ENCODE assay signal across 8 cellular contexts in the genomic region with DNA sequence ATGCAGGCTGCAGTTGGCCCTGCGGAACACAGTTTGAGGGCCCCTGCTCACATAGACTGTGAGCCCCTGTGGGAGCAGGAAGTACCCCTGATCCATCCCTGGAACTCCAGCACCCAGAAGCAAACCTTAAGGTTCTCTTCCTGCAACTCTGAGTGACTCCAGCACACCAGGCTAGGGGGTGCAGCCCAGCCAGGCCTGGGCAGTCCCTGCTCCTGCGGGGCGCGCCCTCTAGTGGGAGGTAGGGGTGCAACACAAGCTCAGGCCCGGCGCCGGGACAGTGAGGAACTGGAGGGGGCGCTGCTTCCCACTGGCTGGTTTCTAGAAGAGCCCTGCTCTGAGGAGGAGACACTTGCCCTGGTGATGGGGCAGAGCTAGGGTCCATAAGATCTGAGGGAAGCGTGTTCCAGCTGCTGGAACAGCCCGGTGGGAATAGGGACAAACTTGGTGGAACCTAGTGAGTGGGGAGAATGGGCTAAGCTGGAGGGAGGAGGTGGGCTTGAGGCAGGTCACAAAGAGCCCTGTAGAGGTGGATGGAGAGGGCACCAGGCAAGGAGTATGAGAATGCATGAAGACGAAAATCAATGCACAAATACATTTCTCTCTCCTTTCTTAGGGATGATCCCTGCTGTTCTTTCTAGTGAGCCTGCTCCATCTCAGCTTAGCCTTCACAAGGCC. TPM values are rescaled to one million over a fixed set of nuclear protein-coding genes. Genes with fewer than 3 reads are reported as not detected.
DNase-seq lines count a peak whose midpoint lies in the region; ATAC-seq and TF ChIP-seq lines count a peak whose summit lies in the region.

No MANE protein-coding gene starts in this region.

- DNase-seq in D341Med (ENCODE audit: low spot score), result peak; percentile 83
- DNase-seq in SHP77 treated with DMSO at 0.1 percent for 48 hours (lab: John Stamatoyannopoulos, UW), result peak; percentile 3
- DNase-seq in activated gamma-delta T cell treated with Interleukin-2 at 50 U/mL for 16 hours, result peak; percentile 39
- DNase-seq in heart right ventricle, result peak in 1 of 2 donors; percentile 54
- peak; percentile 33 to 49 for DNase-seq in stimulated activated CD4-positive, alpha-beta T cell treated with anti-CD3 and anti-CD28 coated beads, Interleukin-15, amount 100 ng/mL, for 48 hours (ENCODE audit: low read depth in 2 of 2)
- no peak for DNase-seq in occipital lobe (lab: John Stamatoyannopoulos, UW)

- H3K36me3 ChIP-seq in heart right ventricle, result peaks cover 0 to 49% (median 10%) of the 10 kb centered on the region in 9 donors

- no peaks in the 10 kb centered on the region for H3K27me3 ChIP-seq in heart right ventricle

- 67 to 86% methylated on average over 11 of the region's 11 CpGs for WGBS in heart right ventricle, 2 donors

- peaks cover 0 to 29% (median 11%) of the 10 kb centered on the region in 9 donors for H3K4me1 ChIP-seq in heart right ventricle

- TF ChIP-seq CTCF in heart right ventricle (IDR thresholded peaks at IDR 0.05), result peak; percentile 43 to 82 (median 64)

- H3K4me3 ChIP-seq in heart right ventricle, result no peak overlapping the region

- no peak overlapping the region for H3K27ac ChIP-seq in heart right ventricle

- intact Hi-C loops in heart right ventricle (cut with DNase I), result loop anchor here in 2 of 10 donors (10.0 kb wide), 1 partner anchor 165 kb away; the partner anchor contains the start of gene ZNF444 (in 2 of the 2)

- no peaks in the 10 kb centered on the region for H3K9me3 ChIP-seq in heart right ventricle

- ATAC-seq in HG03565 (IDR thresholded peaks at IDR 0.05; ENCODE audit: unreplicated experiment) (peak; percentile 40), heart right ventricle (peak in 2 of 8 donors; percentile 30 to 42), HG03159 (IDR thresholded peaks at IDR 0.05; ENCODE audit: unreplicated experiment) (no peak)

RNA-seq across cellular contexts. Expression of gene ZSCAN5A, which starts 5.0 kb away (rescaled TPM):
- total RNA-seq in heart right ventricle (10 to 100 TPM; 17.7 to 33.4 (median 21.4) TPM), occipital lobe (4.8 TPM)
- 10 to 100 TPM in 1 of 2 donors, 1 to 10 TPM in 1; 9.5 to 10.4 TPM for polyA plus RNA-seq in heart right ventricle

RNA-seq across cellular contexts. Expression of gene EDDM13, which starts 37.1 kb away (rescaled TPM):
- total RNA-seq in heart right ventricle (under 1 TPM in 3 of 10 donors, not detected in 7; 0.50 to 0.87 (median 0.61) TPM), occipital lobe (not detected)
- under 1 TPM in 1 of 2 donors, not detected in 1; 0.39 TPM for polyA plus RNA-seq in heart right ventricle
